ENCODE assay signal across 7 cellular contexts in genomic region chr6:63888416-63888815, GRCh38.
"Had no signal": no experiment of that assay in that cellular context is flagged by ENCODE, and none has a peak within 500 bp of the region (broad histone marks: within the 10 kb centered on the region; RNA-seq: fewer than 3 reads in every experiment).

No MANE protein-coding gene starts in this region.

- H3K4me2 ChIP-seq: KMS-11 had no signal

- ATAC-seq: K562 had no signal

- FAIRE-seq: HTR-8/SVneo, K562 had no signal

- H3K27ac ChIP-seq: HL-60, KMS-11 had no signal

- H3K4me3 ChIP-seq: K562 had no signal

- H3K9ac ChIP-seq: KMS-11 had no signal

- DNase-seq: IMR-90, KBM-7, KG1 had no signal
